1 cellular context compared by ENCODE assay signal in the genomic region with DNA sequence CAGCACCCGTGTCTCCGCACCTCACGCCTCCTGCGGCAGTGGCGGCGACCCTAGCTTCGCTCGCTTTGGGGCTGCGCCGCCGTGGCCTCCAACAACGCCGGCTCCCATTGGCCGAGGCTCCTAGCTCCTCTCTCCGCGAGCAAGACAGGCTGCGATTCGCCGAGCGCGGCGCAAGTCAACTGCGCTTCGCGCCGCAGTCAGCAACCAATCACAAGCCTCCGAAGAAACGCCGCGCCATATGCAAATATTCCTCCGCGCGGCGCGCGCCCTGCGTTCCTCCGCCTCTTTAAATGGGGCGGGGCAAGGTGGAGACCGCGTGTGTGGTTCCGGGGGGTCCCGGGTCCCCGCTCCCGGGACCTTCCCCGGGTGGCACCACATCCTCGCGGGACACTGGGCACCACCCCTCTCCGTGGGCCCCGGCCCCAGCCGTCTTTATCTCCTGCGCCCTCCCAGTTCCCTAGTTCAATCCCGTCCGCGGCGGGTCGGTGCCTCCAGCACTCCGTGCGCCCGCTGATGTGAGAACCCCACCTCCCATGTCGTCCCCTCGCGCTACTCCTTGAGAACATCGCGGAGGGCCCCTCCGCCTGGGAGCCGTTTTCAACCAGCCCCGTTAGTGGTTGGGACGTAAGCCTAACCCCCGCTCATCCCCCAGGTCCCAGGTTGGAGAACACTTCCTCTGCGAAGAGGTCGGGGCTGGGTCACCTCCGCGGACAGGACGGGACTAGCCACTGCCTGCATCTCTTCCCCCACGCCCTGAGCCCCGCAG.
TF ChIP-seq lines count a peak whose summit lies in the region.

A gene with protein sequence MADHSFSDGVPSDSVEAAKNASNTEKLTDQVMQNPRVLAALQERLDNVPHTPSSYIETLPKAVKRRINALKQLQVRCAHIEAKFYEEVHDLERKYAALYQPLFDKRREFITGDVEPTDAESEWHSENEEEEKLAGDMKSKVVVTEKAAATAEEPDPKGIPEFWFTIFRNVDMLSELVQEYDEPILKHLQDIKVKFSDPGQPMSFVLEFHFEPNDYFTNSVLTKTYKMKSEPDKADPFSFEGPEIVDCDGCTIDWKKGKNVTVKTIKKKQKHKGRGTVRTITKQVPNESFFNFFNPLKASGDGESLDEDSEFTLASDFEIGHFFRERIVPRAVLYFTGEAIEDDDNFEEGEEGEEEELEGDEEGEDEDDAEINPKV (minus strand): TSS at position 96 of the 766 bp plus-strand sequence. CDS start 13,109 bp downstream, outside the sequence.

TF ChIP-seq in HEK293, 187 proteins besides CTCF, POLR2A, EP300 and RAD21 (continued from another document and continues in another):
- peak; percentile 43 for TF ChIP-seq ZIC2 (tag by site-specific recombination; IDR thresholded peaks at IDR 0.05)
- TF ChIP-seq PRDM1 (tag by site-specific recombination; IDR thresholded peaks at IDR 0.05) = no peak
- no peak for TF ChIP-seq ZNF585B (tag by site-specific recombination; IDR thresholded peaks at IDR 0.05)
- TF ChIP-seq ZBTB17 (tag by site-specific recombination; IDR thresholded peaks at IDR 0.05) = 0 out of 2 replicates have a peak, but pooled peaks have one; percentile 24
- no peak for TF ChIP-seq ZNF169 (tag by site-specific recombination; IDR thresholded peaks at IDR 0.05)
- peak; percentile 95 for TF ChIP-seq ZNF692 (tag by site-specific recombination; IDR thresholded peaks at IDR 0.05)
- TF ChIP-seq YY2 (tag by site-specific recombination; IDR thresholded peaks at IDR 0.05) = no peak
- no peak for TF ChIP-seq ZBTB7A (tag by site-specific recombination; IDR thresholded peaks at IDR 0.05; ENCODE audit: low read depth)
- 0 out of 2 replicates have a peak, but pooled peaks have one; percentile 6 for TF ChIP-seq INSM2 (tag by site-specific recombination; IDR thresholded peaks at IDR 0.05)
- 0 out of 2 replicates have a peak, but pooled peaks have one; percentile 70 for TF ChIP-seq ZNF24 (tag by site-specific recombination; IDR thresholded peaks at IDR 0.05)
- no peak for TF ChIP-seq BCL6B (tag by site-specific recombination; IDR thresholded peaks at IDR 0.05)
- peak; percentile 85 for TF ChIP-seq SP2 (tag by site-specific recombination; IDR thresholded peaks at IDR 0.05)
- TF ChIP-seq ZXDB (tag by site-specific recombination; IDR thresholded peaks at IDR 0.05) = peak; percentile 75
- 0 out of 2 replicates have a peak, but pooled peaks have one; percentile 29 for TF ChIP-seq KLF7 (tag by site-specific recombination; IDR thresholded peaks at IDR 0.05; ENCODE audit: borderline replicate concordance)
- TF ChIP-seq KLF10 (tag by site-specific recombination; IDR thresholded peaks at IDR 0.05) = peak; percentile 54
- TF ChIP-seq, protein P1, sequence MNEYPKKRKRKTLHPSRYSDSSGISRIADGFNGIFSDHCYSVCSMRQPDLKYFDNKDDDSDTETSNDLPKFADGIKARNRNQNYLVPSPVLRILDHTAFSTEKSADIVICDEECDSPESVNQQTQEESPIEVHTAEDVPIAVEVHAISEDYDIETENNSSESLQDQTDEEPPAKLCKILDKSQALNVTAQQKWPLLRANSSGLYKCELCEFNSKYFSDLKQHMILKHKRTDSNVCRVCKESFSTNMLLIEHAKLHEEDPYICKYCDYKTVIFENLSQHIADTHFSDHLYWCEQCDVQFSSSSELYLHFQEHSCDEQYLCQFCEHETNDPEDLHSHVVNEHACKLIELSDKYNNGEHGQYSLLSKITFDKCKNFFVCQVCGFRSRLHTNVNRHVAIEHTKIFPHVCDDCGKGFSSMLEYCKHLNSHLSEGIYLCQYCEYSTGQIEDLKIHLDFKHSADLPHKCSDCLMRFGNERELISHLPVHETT (tag by site-specific recombination; IDR thresholded peaks at IDR 0.05) = peak; percentile 17; the same call in 1 of the 2 replicates
- peak; percentile 60 for TF ChIP-seq ZNF629 (tag by site-specific recombination; IDR thresholded peaks at IDR 0.05)
- peak; percentile 18; the same call in 1 of the 2 replicates for TF ChIP-seq PBX3 (CRISPR knock-in tag; IDR thresholded peaks at IDR 0.05)
- TF ChIP-seq ZNF274 (IDR thresholded peaks at IDR 0.05; ENCODE audit: low read length) = no peak
- TF ChIP-seq ZNF274 (tag by site-specific recombination; IDR thresholded peaks at IDR 0.05; ENCODE audit: borderline replicate concordance) = no peak
- 0 out of 2 replicates have a peak, but pooled peaks have one; percentile 71 for TF ChIP-seq ZNF223 (tag by site-specific recombination; IDR thresholded peaks at IDR 0.05)
- no peak for TF ChIP-seq HOXA7 (CRISPR knock-in tag; IDR thresholded peaks at IDR 0.05; ENCODE audit: borderline replicate concordance)
- no peak for TF ChIP-seq REPIN1 (tag by site-specific recombination; IDR thresholded peaks at IDR 0.05; ENCODE audit: low read depth)
- peak; percentile 69 for TF ChIP-seq ZEB2 (tag by site-specific recombination; IDR thresholded peaks at IDR 0.05)
- TF ChIP-seq ZNF391 (tag by site-specific recombination; IDR thresholded peaks at IDR 0.05; ENCODE audit: borderline replicate concordance, low read depth) = no peak
- TF ChIP-seq SCRT2 (tag by site-specific recombination; IDR thresholded peaks at IDR 0.05) = no peak
- TF ChIP-seq ZNF19 (tag by site-specific recombination; IDR thresholded peaks at IDR 0.05; ENCODE audit: low read depth) = no peak
- TF ChIP-seq ZNF626 (tag by site-specific recombination; IDR thresholded peaks at IDR 0.05) = no peak
- TF ChIP-seq, protein P2, sequence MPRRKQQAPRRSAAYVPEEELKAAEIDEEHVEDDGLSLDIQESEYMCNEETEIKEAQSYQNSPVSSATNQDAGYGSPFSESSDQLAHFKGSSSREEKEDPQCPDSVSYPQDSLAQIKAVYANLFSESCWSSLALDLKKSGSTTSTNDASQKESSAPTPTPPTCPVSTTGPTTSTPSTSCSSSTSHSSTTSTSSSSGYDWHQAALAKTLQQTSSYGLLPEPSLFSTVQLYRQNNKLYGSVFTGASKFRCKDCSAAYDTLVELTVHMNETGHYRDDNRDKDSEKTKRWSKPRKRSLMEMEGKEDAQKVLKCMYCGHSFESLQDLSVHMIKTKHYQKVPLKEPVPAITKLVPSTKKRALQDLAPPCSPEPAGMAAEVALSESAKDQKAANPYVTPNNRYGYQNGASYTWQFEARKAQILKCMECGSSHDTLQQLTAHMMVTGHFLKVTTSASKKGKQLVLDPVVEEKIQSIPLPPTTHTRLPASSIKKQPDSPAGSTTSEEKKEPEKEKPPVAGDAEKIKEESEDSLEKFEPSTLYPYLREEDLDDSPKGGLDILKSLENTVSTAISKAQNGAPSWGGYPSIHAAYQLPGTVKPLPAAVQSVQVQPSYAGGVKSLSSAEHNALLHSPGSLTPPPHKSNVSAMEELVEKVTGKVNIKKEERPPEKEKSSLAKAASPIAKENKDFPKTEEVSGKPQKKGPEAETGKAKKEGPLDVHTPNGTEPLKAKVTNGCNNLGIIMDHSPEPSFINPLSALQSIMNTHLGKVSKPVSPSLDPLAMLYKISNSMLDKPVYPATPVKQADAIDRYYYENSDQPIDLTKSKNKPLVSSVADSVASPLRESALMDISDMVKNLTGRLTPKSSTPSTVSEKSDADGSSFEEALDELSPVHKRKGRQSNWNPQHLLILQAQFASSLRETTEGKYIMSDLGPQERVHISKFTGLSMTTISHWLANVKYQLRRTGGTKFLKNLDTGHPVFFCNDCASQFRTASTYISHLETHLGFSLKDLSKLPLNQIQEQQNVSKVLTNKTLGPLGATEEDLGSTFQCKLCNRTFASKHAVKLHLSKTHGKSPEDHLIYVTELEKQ (tag by site-specific recombination; IDR thresholded peaks at IDR 0.05; ENCODE audit: borderline replicate concordance) = no peak
- 0 out of 2 replicates have a peak, but pooled peaks have one; percentile 23 for TF ChIP-seq ZNF398 (tag by site-specific recombination; IDR thresholded peaks at IDR 0.05)
- 0 out of 2 replicates have a peak, but pooled peaks have one; percentile 50 for TF ChIP-seq TRIM28 (IDR thresholded peaks at IDR 0.05; ENCODE audit: borderline replicate concordance, low read length)
- peak; percentile 84 for TF ChIP-seq SP3 (tag by site-specific recombination; IDR thresholded peaks at IDR 0.05)
- no peak for TF ChIP-seq ZNF658 (tag by site-specific recombination; IDR thresholded peaks at IDR 0.05)
- TF ChIP-seq ZNF138 (tag by site-specific recombination; IDR thresholded peaks at IDR 0.05; ENCODE audit: borderline replicate concordance) = no peak
- TF ChIP-seq GLI2 (tag by site-specific recombination; IDR thresholded peaks at IDR 0.05; ENCODE audit: borderline replicate concordance, low read depth) = no peak
- TF ChIP-seq WT1 (tag by site-specific recombination; IDR thresholded peaks at IDR 0.05) = 0 out of 2 replicates have a peak, but pooled peaks have one; percentile 15
- TF ChIP-seq ZNF350 (tag by site-specific recombination; IDR thresholded peaks at IDR 0.05) = no peak
- peak; percentile 98 for TF ChIP-seq ZBTB20 (tag by site-specific recombination; IDR thresholded peaks at IDR 0.05)
- no peak for TF ChIP-seq ZSCAN5A (tag by site-specific recombination; IDR thresholded peaks at IDR 0.05)
- peak; percentile 94 for TF ChIP-seq ZFP69B (tag by site-specific recombination; IDR thresholded peaks at IDR 0.05)
- TF ChIP-seq ZNF266 (tag by site-specific recombination; IDR thresholded peaks at IDR 0.05; ENCODE audit: low read depth) = no peak
- TF ChIP-seq SCRT1 (tag by site-specific recombination; IDR thresholded peaks at IDR 0.05; ENCODE audit: borderline replicate concordance) = no peak
- TF ChIP-seq, protein P3, sequence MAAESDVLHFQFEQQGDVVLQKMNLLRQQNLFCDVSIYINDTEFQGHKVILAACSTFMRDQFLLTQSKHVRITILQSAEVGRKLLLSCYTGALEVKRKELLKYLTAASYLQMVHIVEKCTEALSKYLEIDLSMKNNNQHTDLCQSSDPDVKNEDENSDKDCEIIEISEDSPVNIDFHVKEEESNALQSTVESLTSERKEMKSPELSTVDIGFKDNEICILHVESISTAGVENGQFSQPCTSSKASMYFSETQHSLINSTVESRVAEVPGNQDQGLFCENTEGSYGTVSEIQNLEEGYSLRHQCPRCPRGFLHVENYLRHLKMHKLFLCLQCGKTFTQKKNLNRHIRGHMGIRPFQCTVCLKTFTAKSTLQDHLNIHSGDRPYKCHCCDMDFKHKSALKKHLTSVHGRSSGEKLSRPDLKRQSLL (tag by site-specific recombination; IDR thresholded peaks at IDR 0.05) = no peak
- no peak for TF ChIP-seq ZNF596 (tag by site-specific recombination; IDR thresholded peaks at IDR 0.05)
